Comparison of ENCODE assay signal across 28 cellular contexts in the genomic region with DNA sequence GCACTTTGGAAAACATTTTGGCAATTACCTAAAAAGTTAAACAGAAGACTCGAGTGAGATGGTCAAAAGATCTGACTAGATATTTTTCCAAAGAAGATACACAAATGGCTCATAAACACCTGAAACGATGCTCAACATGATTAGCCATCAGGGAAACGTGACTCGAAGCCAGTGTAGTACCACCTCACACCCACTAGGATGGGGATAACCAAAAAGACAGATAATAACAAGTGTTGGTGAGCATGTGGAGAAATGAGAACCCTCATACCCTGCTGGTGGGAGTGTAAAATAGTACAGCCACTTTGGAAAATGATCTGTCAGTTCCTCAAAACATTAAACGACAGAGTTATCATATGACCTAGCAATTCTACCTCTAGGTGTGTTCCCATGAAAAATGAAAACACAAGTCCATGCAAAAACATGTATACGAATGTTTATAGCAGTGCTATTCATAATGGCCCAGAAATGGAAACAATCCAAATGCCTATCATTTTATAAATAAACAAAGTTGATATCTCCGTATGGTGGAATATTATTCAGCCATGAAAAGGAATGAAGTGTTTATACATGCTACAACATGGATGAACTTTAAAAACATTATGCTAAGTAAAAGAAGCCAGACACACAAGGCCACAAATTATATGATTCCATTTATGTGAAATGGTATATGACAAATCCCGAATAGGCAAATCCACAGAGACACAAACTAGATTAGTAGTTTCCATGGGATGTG.
DNase-seq lines count a peak whose midpoint lies in the region; FAIRE-seq and TF ChIP-seq lines count a peak whose summit lies in the region.
"Had no signal": no experiment of that assay in that cellular context is flagged by ENCODE, and none has a peak within 500 bp of the region (broad histone marks: within the 10 kb centered on the region; RNA-seq: fewer than 3 reads in every experiment).

No MANE protein-coding gene starts in this region.

- H4K20me1 ChIP-seq in H9 (ENCODE audit: control insufficient read depth, insufficient read depth, insufficient read length) (no peaks in the 10 kb centered on the region), osteoblast (ENCODE audit: insufficient read depth, low read length) (no peaks in the 10 kb centered on the region)
- H4K20me1 ChIP-seq: BLaER1 treated with 17β-estradiol and CSF1 and Interleukin-3, amounts not matched to agents 10 nM and 100 nM had no signal

- H3K4me1 ChIP-seq in H9 (ENCODE audit: insufficient read depth, low read length), result no peaks in the 10 kb centered on the region; the same call in 1 of the 2 replicates
- no peaks in the 10 kb centered on the region for H3K4me1 ChIP-seq in liver (ENCODE audit: control insufficient read depth in 4 of 4, insufficient read depth in 4 of 4, low read length in 3 of 4)
- H3K4me1 ChIP-seq in suprapubic skin, result no peaks in the 10 kb centered on the region
- no peaks in the 10 kb centered on the region for H3K4me1 ChIP-seq in osteoblast (ENCODE audit: insufficient read depth, low read length)
- H3K4me1 ChIP-seq: BLaER1 treated with 17β-estradiol and CSF1 and Interleukin-3, amounts not matched to agents 10 nM and 100 nM; stomach; transverse colon had no signal

- no peaks in the 10 kb centered on the region; a peak in 2 of 7 replicates for H3K36me3 Mint-ChIP-seq in H9 (ENCODE audit: insufficient read depth in 1 of 3, low read depth in 3 of 3)

- no peaks in the 10 kb centered on the region for H3K23me2 ChIP-seq in H9 (ENCODE audit: insufficient read length, low read depth, low read length, poor library complexity, severe bottlenecking)

- H2AK5ac ChIP-seq in H9 (ENCODE audit: insufficient read length, low read length), result no peak overlapping the region

- H2BK12ac ChIP-seq in H9 (ENCODE audit: insufficient read length, low read depth, low read length), result no peak overlapping the region

- H3K27me3 Mint-ChIP-seq in H9 (ENCODE audit: low read depth), result no peaks in the 10 kb centered on the region
- H3K27me3 Mint-ChIP-seq: T-helper 17 cell had no signal

- H3K56ac ChIP-seq in H9 (ENCODE audit: insufficient read length, low read depth, low read length), result no peak overlapping the region

- H3K4me2 ChIP-seq in H9 (ENCODE audit: insufficient read depth, insufficient read length, low read length) (no peak overlapping the region), osteoblast (ENCODE audit: insufficient read depth, low read length) (no peak overlapping the region)
- H3K4me2 ChIP-seq: BLaER1 treated with 17β-estradiol and CSF1 and Interleukin-3, amounts not matched to agents 10 nM and 100 nM; GM23338; smooth muscle cell had no signal

- no peak overlapping the region for H3K23ac ChIP-seq in H9 (ENCODE audit: insufficient read length, low read depth, low read length)

- H3K27ac Mint-ChIP-seq in H9, result no peak overlapping the region
- H3K27ac Mint-ChIP-seq: GM23338; mesothelial cell of epicardium; naive thymus-derived CD4-positive, alpha-beta T cell; T-helper 17 cell had no signal

- H3K14ac ChIP-seq in H9 (ENCODE audit: insufficient read depth, low read length), result no peak overlapping the region

- in situ Hi-C loops in astrocyte of the cerebellum (cut with HindIII; ENCODE audit: low sequenced_read_pairs), result no loop called here

- H4K5ac ChIP-seq in H9 (ENCODE audit: insufficient read length, low read depth, low read length), result no peak overlapping the region

- H3K27ac ChIP-seq in H9 (ENCODE audit: insufficient read length, low read depth, low read length), result no peak overlapping the region
- no peak overlapping the region for H3K27ac ChIP-seq in liver (ENCODE audit: low read depth in 1 of 2, low read length in 2 of 2)
- H3K27ac ChIP-seq in suprapubic skin, result no peak overlapping the region
- no peak overlapping the region for H3K27ac ChIP-seq in osteoblast (ENCODE audit: low read depth, low read length)
- H3K27ac ChIP-seq: BLaER1 treated with 17β-estradiol and CSF1 and Interleukin-3, amounts not matched to agents 10 nM and 100 nM; SK-N-MC; stomach; transverse colon had no signal

- H4K91ac ChIP-seq in H9 (ENCODE audit: insufficient read length, low read depth, low read length), result no peak overlapping the region

- H3K27me3 ChIP-seq in H9 (ENCODE audit: insufficient read depth, low read length) (no peaks in the 10 kb centered on the region), liver (ENCODE audit: control insufficient read depth in 4 of 4, insufficient read depth in 4 of 4, low read length in 3 of 4) (no peaks in the 10 kb centered on the region), suprapubic skin (no peaks in the 10 kb centered on the region), osteoblast (ENCODE audit: insufficient read depth, low read length) (no peaks in the 10 kb centered on the region)
- H3K27me3 ChIP-seq: BLaER1 treated with 17β-estradiol and CSF1 and Interleukin-3, amounts not matched to agents 10 nM and 100 nM; stomach; transverse colon had no signal

- H2AFZ ChIP-seq in H9 (ENCODE audit: low read length) (no peak overlapping the region), osteoblast (ENCODE audit: low read length) (no peak overlapping the region)
- H2AFZ ChIP-seq: GM23338 had no signal

- H3K4me3 Mint-ChIP-seq in H9, result no peak overlapping the region
- H3K4me3 Mint-ChIP-seq: GM23338; mesothelial cell of epicardium; naive thymus-derived CD4-positive, alpha-beta T cell; T-helper 17 cell had no signal

- H3K4me3 ChIP-seq in astrocyte of the cerebellum (ENCODE audit: low read depth, low read length), result no peak overlapping the region
- no peak overlapping the region for H3K4me3 ChIP-seq in liver (ENCODE audit: low read depth in 1 of 3, low read length in 3 of 3)
- H3K4me3 ChIP-seq in suprapubic skin, result no peak overlapping the region
- H3K4me3 ChIP-seq in osteoblast (ENCODE audit: insufficient read depth, low read length), result no peak overlapping the region
- H3K4me3 ChIP-seq: BLaER1 treated with 17β-estradiol and CSF1 and Interleukin-3, amounts not matched to agents 10 nM and 100 nM; GM23338; SK-N-MC; smooth muscle cell; stomach; transverse colon had no signal

- TF ChIP-seq EP300 in suprapubic skin (IDR thresholded peaks at IDR 0.05), result no peak

- H3K9me3 Mint-ChIP-seq in H9, result peaks cover 2 to 3% of the 10 kb centered on the region in 2 experiments; a peak in 2 of 5 replicates

- peaks cover 11 to 20% of the 10 kb centered on the region in 2 experiments for H3K4me1 Mint-ChIP-seq in H9

- H3K79me1 ChIP-seq in H9 (ENCODE audit: insufficient read depth, low read depth, low read length, poor library complexity, severe bottlenecking), result no peaks in the 10 kb centered on the region

- no peak overlapping the region for H3T11ph ChIP-seq in H9 (ENCODE audit: low read length)

- FAIRE-seq in D721Med (lab: Jason Lieb, UNC), result peak; percentile 85
- FAIRE-seq: astrocyte, endothelial cell of umbilical vein had no signal

- H2BK15ac ChIP-seq in H9 (ENCODE audit: low read depth, low read length), result no peak overlapping the region

- H2BK120ac ChIP-seq in H9 (ENCODE audit: low read depth, low read length, poor library complexity, severe bottlenecking), result no peak overlapping the region

- TF ChIP-seq RAD21 in liver (IDR thresholded peaks at IDR 0.05), result no peak

- no peak overlapping the region for H3K18ac ChIP-seq in H9 (ENCODE audit: insufficient read length, low read depth, low read length)

- H2BK20ac ChIP-seq in H9 (ENCODE audit: low read depth, low read length, poor library complexity, severe bottlenecking), result no peak overlapping the region

- no peaks in the 10 kb centered on the region for H3K36me3 ChIP-seq in liver (ENCODE audit: control insufficient read depth in 4 of 4, insufficient read depth in 3 of 4, low read depth in 1 of 4, low read length in 3 of 4)
- H3K36me3 ChIP-seq in suprapubic skin, result no peaks in the 10 kb centered on the region
- H3K36me3 ChIP-seq in osteoblast (ENCODE audit: insufficient read depth, low read length), result no peaks in the 10 kb centered on the region
- H3K36me3 ChIP-seq: BLaER1 treated with 17β-estradiol and CSF1 and Interleukin-3, amounts not matched to agents 10 nM and 100 nM; stomach; transverse colon had no signal

- WGBS in H9 (ENCODE audit: extremely low coverage, insufficient read length, low lambda C conversion rate), result no CpG with 5 or more reads among the region's 8 CpGs
- WGBS in liver, result 95% methylated on average over 8 of the region's 8 CpGs
- 95% methylated on average over 8 of the region's 8 CpGs for WGBS in suprapubic skin

- no peak overlapping the region for H4K8ac ChIP-seq in H9 (replicated peaks; ENCODE audit: insufficient read length, low read depth, low read length)

- H3K9me3 ChIP-seq in H9 (ENCODE audit: control insufficient read depth, low read depth, low read length) (no peaks in the 10 kb centered on the region), liver (ENCODE audit: control insufficient read depth in 4 of 4, low read length in 3 of 4) (no peaks in the 10 kb centered on the region), suprapubic skin (no peaks in the 10 kb centered on the region), osteoblast (ENCODE audit: low read depth, low read length) (no peaks in the 10 kb centered on the region)
- H3K9me3 ChIP-seq: stomach, transverse colon had no signal

- TF ChIP-seq CTCF in D721Med (IDR thresholded peaks at IDR 0.05; ENCODE audit: insufficient read depth, missing control alignments) (no peak), H9 (conservative IDR thresholded peaks at IDR 0.05) (peak; percentile 51), astrocyte of the cerebellum (IDR thresholded peaks at IDR 0.05; ENCODE audit: low read depth, low read length, missing control alignments) (peak; percentile 17), liver (IDR thresholded peaks at IDR 0.05; ENCODE audit: low read depth, low read length, missing input control) (peak; percentile 11), suprapubic skin (IDR thresholded peaks at IDR 0.05) (no peak), osteoblast (IDR thresholded peaks at IDR 0.05; ENCODE audit: extremely low read depth, low read depth, low read length) (no peak)

- no peak for DNase-seq in D721Med (ENCODE audit: insufficient read length, low spot score)
- no peak for DNase-seq in H9
- no peak for DNase-seq in astrocyte of the cerebellum (ENCODE audit: low read depth)
- DNase-seq in suprapubic skin (ENCODE audit: low spot score in 2 of 2), result no peak
- DNase-seq in osteoblast (ENCODE audit: insufficient read length, low spot score, missing footprints), result no peak
- DNase-seq in SK-N-DZ (ENCODE audit: low spot score), result no peak
- DNase-seq: activated effector memory CD4-positive, alpha-beta T cell treated with anti-CD3 and anti-CD28 coated beads, Interleukin-2, amount 50 U/mL, for 16 hours; activated T-cell treated with anti-CD3 and anti-CD28 coated beads, Interleukin-2, amount 50 U/mL, for 1 hour; COR-L47; islet precursor cell; KG1; left ventricle myocardium superior; MM.1S; naive thymus-derived CD4-positive, alpha-beta T cell; NCI-H1417; NCI-H748 treated with DMSO at 0.1 percent for 48 hours; stimulated activated CD4-positive, alpha-beta T cell treated with anti-CD3 and anti-CD28 coated beads, Interleukin-1b, Interleukin-23, amount 100 ng/mL, for 48 hours; stomach; T-helper 17 cell; transverse colon had no signal

- H3K9ac ChIP-seq in H9 (ENCODE audit: extremely low read depth, insufficient read length, low read length), result no peak overlapping the region
- H3K9ac ChIP-seq in liver (ENCODE audit: low read depth in 1 of 2, low read length in 2 of 2), result no peak overlapping the region
- H3K9ac ChIP-seq: BLaER1 treated with 17β-estradiol and CSF1 and Interleukin-3, amounts not matched to agents 10 nM and 100 nM had no signal

- no peak overlapping the region for H3K4ac ChIP-seq in H9 (ENCODE audit: low read depth, low read length)

- no peak for TF ChIP-seq POLR2A in suprapubic skin (IDR thresholded peaks at IDR 0.05)

- no peaks in the 10 kb centered on the region for H3K79me2 ChIP-seq in H9 (ENCODE audit: insufficient read depth, low read length)
- H3K79me2 ChIP-seq in osteoblast (ENCODE audit: insufficient read depth, low read length), result no peaks in the 10 kb centered on the region

- no peak overlapping the region for H2BK5ac ChIP-seq in H9 (ENCODE audit: insufficient read length, low read length)

Comparison
In these comparisons a context has a peak if more than half of its experiments do, and no peak if none do; other contexts are left out.
1. CTCF ChIP-seq: peak in H9 (single experiment), astrocyte of the cerebellum (single experiment) and liver (single experiment); none in D721Med (single experiment), suprapubic skin (0 of 2) and osteoblast (single experiment).